8 cellular contexts compared by ENCODE assay signal in the genomic region with DNA sequence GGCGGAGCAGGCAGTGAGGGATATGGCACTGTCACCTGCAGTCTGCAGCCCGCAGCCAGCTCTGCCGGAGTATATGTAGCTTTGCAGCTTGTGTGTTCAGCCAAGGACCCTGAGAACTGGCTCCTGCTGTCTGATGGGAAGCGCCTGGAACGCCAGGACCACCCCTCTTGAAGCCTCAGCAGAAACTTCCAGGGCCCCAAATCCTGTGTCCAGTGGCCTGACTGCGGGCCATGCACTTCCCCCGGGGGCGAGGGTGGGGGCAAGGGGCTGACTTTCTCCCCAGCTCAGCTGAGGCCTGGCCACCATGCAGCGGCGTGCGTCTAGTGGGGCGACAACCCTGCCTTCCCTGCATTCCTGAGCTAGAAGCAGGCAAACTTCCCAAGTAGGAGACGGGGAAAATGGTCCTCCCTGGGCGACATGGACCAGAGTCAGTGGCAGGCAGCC. TPM values are rescaled to one million over a fixed set of nuclear protein-coding genes. Genes with fewer than 3 reads are reported as not detected.
A peak's percentile ranks its signal among the peaks of the same experiment; 100 is the strongest.
DNase-seq lines count a peak whose midpoint lies in the region; ATAC-seq and TF ChIP-seq lines count a peak whose summit lies in the region.

No MANE protein-coding gene starts in this region.

- ATAC-seq in HG02610 (IDR thresholded peaks at IDR 0.05; ENCODE audit: unreplicated experiment) (no peak), GM18858 (IDR thresholded peaks at IDR 0.05; ENCODE audit: unreplicated experiment) (no peak), GM19455 (IDR thresholded peaks at IDR 0.05; ENCODE audit: unreplicated experiment) (no peak)

- H3K4me3 ChIP-seq in AG04449 (ENCODE audit: low read depth, low read length) (peak overlapping the region; percentile 76), muscle layer of duodenum (ENCODE audit: low read depth in 1 of 2, low read length in 2 of 2) (peak overlapping the region; percentile 56 to 75)
- H3K4me3 ChIP-seq in Jurkat, Clone E6-1 (ENCODE audit: low read length), result peak overlapping the region; percentile 84

- peaks cover 55% of the 10 kb centered on the region for H3K4me1 Mint-ChIP-seq in chondrocyte (ENCODE audit: low read depth)

- H3K27ac Mint-ChIP-seq in chondrocyte (ENCODE audit: unreplicated experiment), result peak overlapping the region; percentile 8

- no peaks in the 10 kb centered on the region for H3K27me3 Mint-ChIP-seq in chondrocyte (ENCODE audit: low read depth)

- no peaks in the 10 kb centered on the region for H3K9me3 ChIP-seq in muscle layer of duodenum (ENCODE audit: control insufficient read depth in 1 of 2, low read length in 2 of 2)

- H3K27me3 ChIP-seq in muscle layer of duodenum (ENCODE audit: low read depth, low read length), result no peaks in the 10 kb centered on the region

- H3K4me1 ChIP-seq in muscle layer of duodenum (ENCODE audit: control insufficient read depth in 1 of 2, insufficient read depth in 2 of 2, low read length in 2 of 2), result peaks cover 13 to 51% of the 10 kb centered on the region in 2 donors

- no peak for DNase-seq in AG04449 (ENCODE audit: low read depth, low spot score)
- no peak for DNase-seq in Jurkat, Clone E6-1 (ENCODE audit: low read depth, low spot score)
- no peak for DNase-seq in chondrocyte (ENCODE audit: low spot score)
- DNase-seq in ecto neural progenitor cell (ENCODE audit: low spot score), result no peak

- CTCF ChIA-PET in AG04449 (lab: Yijun Ruan, JAX), result interaction anchor here (1.2 to 11.6 kb wide), 10 partner anchors 11 to 71 kb away, joined by 3 to 417 read pairs (median 4); no protein-coding TSS in a partner anchor

- H3K9me3 Mint-ChIP-seq in chondrocyte (ENCODE audit: low read depth), result no peaks in the 10 kb centered on the region

- peaks cover 0 to 6% of the 10 kb centered on the region in 2 donors for H3K36me3 ChIP-seq in muscle layer of duodenum (ENCODE audit: control insufficient read depth in 1 of 2, insufficient read depth in 2 of 2, low read length in 2 of 2)

- H3K4me3 Mint-ChIP-seq in chondrocyte (ENCODE audit: unreplicated experiment), result peak overlapping the region; percentile 85

- H3K36me3 Mint-ChIP-seq in chondrocyte (ENCODE audit: low read depth), result no peaks in the 10 kb centered on the region

- peak overlapping the region; percentile 72 for H3K27ac ChIP-seq in muscle layer of duodenum (ENCODE audit: low read length)

- POLR2A ChIA-PET in AG04449 (lab: Yijun Ruan, JAX), result interaction anchor here (0.6 to 1.3 kb wide), 4 partner anchors 10 to 45 kb away, joined by 3 to 7 read pairs (median 3); no protein-coding TSS in a partner anchor

- no peak for TF ChIP-seq CTCF in AG04449 (IDR thresholded peaks at IDR 0.05; ENCODE audit: insufficient read depth, low read length, missing control alignments)
- no peak for TF ChIP-seq CTCF in chondrocyte (IDR thresholded peaks at IDR 0.05)

RNA-seq across cellular contexts. Expression of a gene that starts 32.3 kb away (rescaled TPM):
- polyA plus RNA-seq in Jurkat, Clone E6-1 (2012; ENCODE audit: insufficient read depth, insufficient read length), result 32.9 TPM
- 28.6 to 32.8 TPM (median 28.9 TPM) in 3 replicates for total RNA-seq in chondrocyte
